ENCODE assay signal across 11 cellular contexts in the genomic region with DNA sequence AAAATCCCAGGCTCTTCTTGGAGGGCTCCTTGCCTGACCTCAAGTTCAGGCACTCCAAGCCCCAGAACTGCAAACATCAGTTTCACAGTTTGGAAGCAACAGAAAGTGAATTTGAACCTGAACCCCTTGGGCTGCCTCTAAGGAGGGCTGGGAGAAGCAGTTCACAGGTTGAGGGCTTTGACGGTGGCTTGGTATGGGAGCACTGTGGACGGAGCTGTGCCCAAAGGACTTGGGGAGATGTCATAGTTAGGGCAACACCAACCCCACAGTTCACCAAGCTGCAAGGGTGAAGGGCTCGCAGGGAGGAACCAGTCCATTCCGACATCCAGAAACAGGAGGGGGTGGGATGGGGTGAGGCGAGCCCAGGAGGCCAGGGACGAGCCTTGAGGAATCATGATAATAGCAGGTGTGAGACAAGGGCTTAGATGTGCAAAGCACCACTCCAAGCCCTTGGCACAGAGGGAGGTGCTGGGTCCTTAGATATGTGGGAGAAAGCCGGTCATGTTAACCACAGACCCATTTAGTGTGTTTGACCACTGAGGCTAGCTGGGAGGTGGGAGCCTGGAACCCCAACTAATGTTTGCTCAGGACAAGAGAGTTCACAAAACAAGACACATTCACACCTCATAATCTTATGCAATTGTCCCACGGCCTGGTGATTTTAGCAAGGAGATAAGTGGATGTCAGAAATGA. TPM values are rescaled to one million over a fixed set of nuclear protein-coding genes. Genes with fewer than 3 reads are reported as not detected.
DNase-seq lines count a peak whose midpoint lies in the region; ATAC-seq, FAIRE-seq and TF ChIP-seq lines count a peak whose summit lies in the region.
"Had no signal": no experiment of that assay in that cellular context is flagged by ENCODE, and none has a peak within 500 bp of the region (broad histone marks: within the 10 kb centered on the region; RNA-seq: fewer than 3 reads in every experiment).

No MANE protein-coding gene starts in this region.

- H3K79me2 ChIP-seq in HepG2 (ENCODE audit: insufficient read depth, low read length), result peaks cover 25% of the 10 kb centered on the region

- peaks cover 40% of the 10 kb centered on the region for H3K4me1 Mint-ChIP-seq in activated T-cell treated with anti-CD3 and anti-CD28 coated beads, Interleukin-2, amount 50 U/mL, for 72 hours (ENCODE audit: low read depth)
- H3K4me1 Mint-ChIP-seq in activated naive CD8-positive, alpha-beta T cell treated with anti-CD3 and anti-CD28 coated beads, Interleukin-2, amount 10 ng/mL, durations not matched to agents 7 days and 5 days, result peaks cover 22% of the 10 kb centered on the region
- peaks cover 40% of the 10 kb centered on the region for H3K4me1 Mint-ChIP-seq in stimulated activated memory B cell treated with anti-CD40 and anti-IgM and Interleukin-4, amounts not matched to agents 10 μg/mL and 1 μg/mL and 100 μg/mL, for 72 hours

- H3K27ac Mint-ChIP-seq in activated T-cell treated with anti-CD3 and anti-CD28 coated beads, Interleukin-2, amount 50 U/mL, for 72 hours, result peak overlapping the region; percentile 89
- H3K27ac Mint-ChIP-seq in activated naive CD8-positive, alpha-beta T cell treated with anti-CD3 and anti-CD28 coated beads, Interleukin-2, amount 10 ng/mL, durations not matched to agents 7 days and 5 days, result peak overlapping the region; percentile 13
- no peak overlapping the region for H3K27ac Mint-ChIP-seq in stimulated activated memory B cell treated with anti-CD40 and anti-IgM and Interleukin-4, amounts not matched to agents 10 μg/mL and 1 μg/mL and 100 μg/mL, for 72 hours

- peaks cover 1 to 14% of the 10 kb centered on the region in 2 experiments; a peak in 2 of 5 replicates for H3K36me3 ChIP-seq in HepG2 (replicated peaks in 1 of 2; ENCODE audit: control insufficient read depth in 1 of 2, insufficient read depth in 2 of 2, low read length in 2 of 2)
- H3K36me3 ChIP-seq in thyroid gland, result peaks cover 13 to 18% of the 10 kb centered on the region in 2 donors

- no peak overlapping the region for H3K9ac ChIP-seq in HepG2 (ENCODE audit: insufficient read depth, low read depth, low read length)

- H3K9me3 ChIP-seq in HepG2 (ENCODE audit: low read length) (no peaks in the 10 kb centered on the region), thyroid gland (no peaks in the 10 kb centered on the region)

- POLR2A ChIA-PET in activated naive CD8-positive, alpha-beta T cell treated with anti-CD3 and anti-CD28 coated beads, Interleukin-2, amount 10 ng/mL, durations not matched to agents 7 days and 5 days (lab: Charles Lee), result no interaction called here
- POLR2A ChIA-PET in HepG2 (lab: Yijun Ruan, JAX), result interaction anchor here (0.7 to 2.5 kb wide), 10 partner anchors 13 to 269 kb away, joined by 3 to 9 read pairs (median 3); no protein-coding TSS in a partner anchor

- H2AFZ ChIP-seq in HepG2 (ENCODE audit: low read length), result no peak overlapping the region

- TF ChIP-seq CTCF in HepG2 (CRISPR knock-in tag; IDR thresholded peaks at IDR 0.05) (no peak), thyroid gland (IDR thresholded peaks at IDR 0.05) (no peak), omental fat pad (IDR thresholded peaks at IDR 0.05) (no peak)

- TF ChIP-seq EP300 in HepG2 (IDR thresholded peaks at IDR 0.05; ENCODE audit: low read depth in 2 of 2, low read length in 2 of 2), result no peak
- no peak for TF ChIP-seq EP300 in HepG2 (CRISPR knock-in tag; IDR thresholded peaks at IDR 0.05; ENCODE audit: borderline replicate concordance)

- intact Hi-C loops in HepG2 (cut with micrococcal nuclease; ENCODE audit: unreplicated experiment), result loop anchor here (5.0 to 10.0 kb wide), 2 partner anchors 50 to 202 kb away; no protein-coding TSS in a partner anchor
- intact Hi-C loops in thyroid gland (cut with DNase I), result loop anchor here (5.0 kb wide), 1 partner anchor 87 kb away; no protein-coding TSS in a partner anchor

- peak overlapping the region; percentile 90 to 97 for H3K4me3 Mint-ChIP-seq in activated T-cell treated with anti-CD3 and anti-CD28 coated beads, Interleukin-2, amount 50 U/mL, for 72 hours
- H3K4me3 Mint-ChIP-seq in activated naive CD8-positive, alpha-beta T cell treated with anti-CD3 and anti-CD28 coated beads, Interleukin-2, amount 10 ng/mL, durations not matched to agents 7 days and 5 days, result no peak overlapping the region
- no peak overlapping the region for H3K4me3 Mint-ChIP-seq in stimulated activated memory B cell treated with anti-CD40 and anti-IgM and Interleukin-4, amounts not matched to agents 10 μg/mL and 1 μg/mL and 100 μg/mL, for 72 hours

- BruUV-seq in HepG2 (replicated peaks; lab: Mats Ljungman, UMichigan), result no TSS peak

- CTCF ChIA-PET in HepG2 (lab: Yijun Ruan, JAX; ENCODE audit: low intra/inter-chr PET ratio, low total read pairs), result no interaction called here

- no peak for DNase-seq in activated T-cell treated with anti-CD3 and anti-CD28 coated beads, Interleukin-2, amount 50 U/mL, for 72 hours
- no peak for DNase-seq in activated T-cell treated with anti-CD3 and anti-CD28 coated beads for 4 hours
- DNase-seq in activated naive CD8-positive, alpha-beta T cell treated with anti-CD3 and anti-CD28 coated beads, Interleukin-2, amount 10 ng/mL, durations not matched to agents 7 days and 5 days, result no peak
- DNase-seq in HepG2 (ENCODE audit: low spot score), result no peak
- DNase-seq in thyroid gland, result peak in 1 of 2 donors; percentile 20
- no peak for DNase-seq in omental fat pad (ENCODE audit: low spot score)
- no peak for DNase-seq in effector CD8-positive, alpha-beta T cell (lab: John Stamatoyannopoulos, UW)
- DNase-seq: DMS53; NCI-H1417 treated with DMSO at 0.1 percent for 48 hours; stimulated activated CD4-positive, alpha-beta T cell treated with anti-CD3 and anti-CD28 coated beads, Interleukin-2, amount 100 ng/mL, for 48 hours had no signal

- 0 out of 2 replicates have a peak, but pooled peaks have one; percentile 9 for TF ChIP-seq RAD21 in HepG2 (CRISPR knock-in tag; IDR thresholded peaks at IDR 0.05)

- H3K4me1 ChIP-seq in HepG2 (ENCODE audit: insufficient read depth, low read length) (peaks cover 40% of the 10 kb centered on the region), thyroid gland (peaks cover 27 to 34% of the 10 kb centered on the region in 2 donors)

- peaks cover 35% of the 10 kb centered on the region for H4K20me1 ChIP-seq in HepG2 (ENCODE audit: insufficient read depth, low read length)

- in situ Hi-C loops in HepG2 (cut with HindIII; ENCODE audit: extremely low pct_ligation_motif_present, low pct_unique_long_range_greater_than_20kb), result loop anchor here (5.0 kb wide), 1 partner anchor 77 kb away; no protein-coding TSS in a partner anchor

- H3K27me3 ChIP-seq in HepG2 (ENCODE audit: control insufficient read depth in 1 of 2, insufficient read depth in 2 of 2, low read length in 2 of 2), result no peaks in the 10 kb centered on the region; a peak in 2 of 5 replicates
- no peaks in the 10 kb centered on the region for H3K27me3 ChIP-seq in thyroid gland

- no peak overlapping the region for H3K27ac ChIP-seq in HepG2 (ENCODE audit: extremely low read length, insufficient read depth, low read length)
- peak overlapping the region; percentile 98 to 99 (median 99) for H3K27ac ChIP-seq in thyroid gland

- no peaks in the 10 kb centered on the region for H3K9me3 Mint-ChIP-seq in activated T-cell treated with anti-CD3 and anti-CD28 coated beads, Interleukin-2, amount 50 U/mL, for 72 hours
- H3K9me3 Mint-ChIP-seq in activated naive CD8-positive, alpha-beta T cell treated with anti-CD3 and anti-CD28 coated beads, Interleukin-2, amount 10 ng/mL, durations not matched to agents 7 days and 5 days, result no peaks in the 10 kb centered on the region
- peaks cover 4% of the 10 kb centered on the region for H3K9me3 Mint-ChIP-seq in stimulated activated memory B cell treated with anti-CD40 and anti-IgM and Interleukin-4, amounts not matched to agents 10 μg/mL and 1 μg/mL and 100 μg/mL, for 72 hours

- H3K36me3 Mint-ChIP-seq in activated T-cell treated with anti-CD3 and anti-CD28 coated beads, Interleukin-2, amount 50 U/mL, for 72 hours (ENCODE audit: insufficient read depth in 2 of 2), result peaks cover 16 to 20% of the 10 kb centered on the region in 2 donors
- peaks cover 20% of the 10 kb centered on the region for H3K36me3 Mint-ChIP-seq in activated naive CD8-positive, alpha-beta T cell treated with anti-CD3 and anti-CD28 coated beads, Interleukin-2, amount 10 ng/mL, durations not matched to agents 7 days and 5 days
- H3K36me3 Mint-ChIP-seq in stimulated activated memory B cell treated with anti-CD40 and anti-IgM and Interleukin-4, amounts not matched to agents 10 μg/mL and 1 μg/mL and 100 μg/mL, for 72 hours, result peaks cover 6% of the 10 kb centered on the region

- 0 out of 2 replicates have a peak overlapping the region, but pooled peaks have one; percentile 100 for H3K4me2 ChIP-seq in HepG2 (ENCODE audit: low read depth, low read length)

- ATAC-seq in activated T-cell treated with anti-CD3 and anti-CD28 coated beads, Interleukin-2, amount 50 U/mL, for 72 hours (replicated peaks in 1 of 2), result no peak
- ATAC-seq in activated naive CD8-positive, alpha-beta T cell treated with anti-CD3 and anti-CD28 coated beads, Interleukin-2, amount 10 ng/mL, durations not matched to agents 7 days and 5 days (ENCODE audit: low read depth), result no peak
- no peak for ATAC-seq in HepG2
- no peak for ATAC-seq in omental fat pad (ENCODE audit: low FRiP score)
- no peak for ATAC-seq in stimulated activated memory B cell treated with anti-CD40 and anti-IgM and Interleukin-4, amounts not matched to agents 10 μg/mL and 1 μg/mL and 100 μg/mL, for 72 hours

- WGBS in HepG2 (ENCODE audit: low lambda C conversion rate), result 79% methylated on average over 8 of the region's 8 CpGs
- 70 to 75% methylated on average over 8 of the region's 8 CpGs for WGBS in thyroid gland, 2 donors

- TF ChIP-seq POLR2A in HepG2 (IDR thresholded peaks at IDR 0.05; ENCODE audit: insufficient read depth in 1 of 2, low read depth in 2 of 2, low read length in 2 of 2), result peak in 1 of 2 experiments; percentile 60; a peak in 1 of 4 replicates
- TF ChIP-seq POLR2A in thyroid gland (IDR thresholded peaks at IDR 0.05), result no peak

- H3K4me3 ChIP-seq in HepG2 (replicated peaks in 1 of 3; ENCODE audit: insufficient read depth in 1 of 3, low read depth in 2 of 3, low read length in 3 of 3), result no peak overlapping the region
- H3K4me3 ChIP-seq in thyroid gland (replicated peaks in 1 of 3), result no peak overlapping the region

- no peak for FAIRE-seq in HepG2 (lab: Jason Lieb, UNC)

- H3K27me3 Mint-ChIP-seq in activated T-cell treated with anti-CD3 and anti-CD28 coated beads, Interleukin-2, amount 50 U/mL, for 72 hours (ENCODE audit: low read depth), result no peaks in the 10 kb centered on the region
- no peaks in the 10 kb centered on the region for H3K27me3 Mint-ChIP-seq in activated naive CD8-positive, alpha-beta T cell treated with anti-CD3 and anti-CD28 coated beads, Interleukin-2, amount 10 ng/mL, durations not matched to agents 7 days and 5 days
- H3K27me3 Mint-ChIP-seq in stimulated activated memory B cell treated with anti-CD40 and anti-IgM and Interleukin-4, amounts not matched to agents 10 μg/mL and 1 μg/mL and 100 μg/mL, for 72 hours, result no peaks in the 10 kb centered on the region

RNA-seq across cellular contexts. Expression of a gene that starts 4.3 kb away (rescaled TPM):
- total RNA-seq in activated T-cell treated with anti-CD3 and anti-CD28 coated beads, Interleukin-2, amount 50 U/mL, for 72 hours, result 100 to 1,000 TPM; 111 to 134 TPM
- 10 to 100 TPM; 38.3 to 38.7 TPM for total RNA-seq in activated naive CD8-positive, alpha-beta T cell treated with anti-CD3 and anti-CD28 coated beads, Interleukin-2, amount 10 ng/mL, durations not matched to agents 7 days and 5 days
- total RNA-seq in HepG2 (2016; rRNA removed; fragmentation: Illumina TruSeq; extraction: Trizol), result 12.1 and 18.5 TPM in 2 replicates
- total RNA-seq in HepG2 (2016; cell fraction: cytosol; rRNA removed; fragmentation: Illumina TruSeq; extraction: Trizol; ENCODE audit: low read depth), result 9.1 and 9.9 TPM in 2 replicates
- 11.0 and 17.4 TPM in 2 replicates for total RNA-seq in HepG2 (2016; cell fraction: insoluble cytoplasmic fraction; rRNA removed; fragmentation: Illumina TruSeq; extraction: Trizol)
- 19.9 and 21.0 TPM in 2 replicates for total RNA-seq in HepG2 (2016; cell fraction: membrane; rRNA removed; fragmentation: Illumina TruSeq; extraction: Trizol)
- total RNA-seq in HepG2 (2016; cell fraction: nucleus; rRNA removed; fragmentation: Illumina TruSeq; extraction: Trizol), result 8.1 and 9.8 TPM in 2 replicates
- polyA plus RNA-seq in HepG2 (2011; rRNA removed), result 28.2 and 43.0 TPM in 2 replicates
- 31.3 and 41.1 TPM in 2 replicates for polyA plus RNA-seq in HepG2 (2011; cell fraction: cytosol; rRNA removed)
- polyA plus RNA-seq in HepG2 (2011; cell fraction: nucleus; rRNA removed), result 47.8 and 49.8 TPM in 2 replicates
- 33.9 and 49.4 TPM in 2 replicates for polyA plus RNA-seq in HepG2 (2012)
- 8.7 and 9.3 TPM in 2 replicates for polyA plus RNA-seq in HepG2 (2016; cell fraction: cytosol; fragmentation: Illumina TruSeq; extraction: Trizol; ENCODE audit: low read depth)
- 24.7 and 26.6 TPM in 2 replicates for polyA plus RNA-seq in HepG2 (2016; cell fraction: insoluble cytoplasmic fraction; fragmentation: Illumina TruSeq; extraction: Trizol; ENCODE audit: low read depth)
- polyA plus RNA-seq in HepG2 (2016; cell fraction: membrane; fragmentation: Illumina TruSeq; extraction: Trizol; ENCODE audit: low read depth), result 16.8 and 19.0 TPM in 2 replicates
- polyA plus RNA-seq in HepG2 (2016; cell fraction: nucleus; fragmentation: Illumina TruSeq; extraction: Trizol; ENCODE audit: insufficient read depth, low read depth), result 21.1 and 24.6 TPM in 2 replicates
- 12.1 and 28.5 TPM in 2 replicates for polyA minus RNA-seq in HepG2 (2011; rRNA and poly(A)+ RNA removed; ENCODE audit: low replicate concordance)
- 56.9 and 63.6 TPM in 2 replicates for polyA minus RNA-seq in HepG2 (2011; cell fraction: cytosol; rRNA and poly(A)+ RNA removed)
- polyA minus RNA-seq in HepG2 (2011; cell fraction: nucleus; rRNA and poly(A)+ RNA removed), result 21.4 and 26.7 TPM in 2 replicates
- 100 to 1,000 TPM in 3 of 4 donors, 10 to 100 TPM in 1; 61.7 to 132 (median 104) TPM for total RNA-seq in thyroid gland
- 100 to 1,000 TPM; 158 to 345 (median 227) TPM for total RNA-seq in omental fat pad

RNA-seq across cellular contexts. Expression of a gene that starts 41.5 kb away (rescaled TPM):
- 10 to 100 TPM; 14.4 to 17.9 TPM for total RNA-seq in activated T-cell treated with anti-CD3 and anti-CD28 coated beads, Interleukin-2, amount 50 U/mL, for 72 hours
- 10 to 100 TPM; 22.1 to 24.5 TPM for total RNA-seq in activated naive CD8-positive, alpha-beta T cell treated with anti-CD3 and anti-CD28 coated beads, Interleukin-2, amount 10 ng/mL, durations not matched to agents 7 days and 5 days
- total RNA-seq in HepG2 (2016; rRNA removed; fragmentation: Illumina TruSeq; extraction: Trizol) (21.4 and 30.5 TPM in 2 replicates), thyroid gland (10 to 100 TPM; 15.8 to 22.7 (median 19.7) TPM), omental fat pad (10 to 100 TPM; 20.8 to 61.5 (median 29.0) TPM)
- 17.9 and 19.8 TPM in 2 replicates for total RNA-seq in HepG2 (2016; cell fraction: cytosol; rRNA removed; fragmentation: Illumina TruSeq; extraction: Trizol; ENCODE audit: low read depth)
- 16.4 and 29.4 TPM in 2 replicates for total RNA-seq in HepG2 (2016; cell fraction: insoluble cytoplasmic fraction; rRNA removed; fragmentation: Illumina TruSeq; extraction: Trizol)
- 40.2 and 46.0 TPM in 2 replicates for total RNA-seq in HepG2 (2016; cell fraction: membrane; rRNA removed; fragmentation: Illumina TruSeq; extraction: Trizol)
- 19.8 and 24.1 TPM in 2 replicates for total RNA-seq in HepG2 (2016; cell fraction: nucleus; rRNA removed; fragmentation: Illumina TruSeq; extraction: Trizol)
- polyA plus RNA-seq in HepG2 (2011; rRNA removed), result 93.9 and 105 TPM in 2 replicates
- polyA plus RNA-seq in HepG2 (2011; cell fraction: cytosol; rRNA removed), result 58.6 and 81.5 TPM in 2 replicates
- polyA plus RNA-seq in HepG2 (2011; cell fraction: nucleus; rRNA removed), result 45.3 and 46.9 TPM in 2 replicates
- polyA plus RNA-seq in HepG2 (2012), result 29.0 and 44.1 TPM in 2 replicates
- polyA plus RNA-seq in HepG2 (2016; cell fraction: cytosol; fragmentation: Illumina TruSeq; extraction: Trizol; ENCODE audit: low read depth), result 31.6 and 35.7 TPM in 2 replicates
- 33.1 and 37.1 TPM in 2 replicates for polyA plus RNA-seq in HepG2 (2016; cell fraction: insoluble cytoplasmic fraction; fragmentation: Illumina TruSeq; extraction: Trizol; ENCODE audit: low read depth)
- 65.7 and 67.3 TPM in 2 replicates for polyA plus RNA-seq in HepG2 (2016; cell fraction: membrane; fragmentation: Illumina TruSeq; extraction: Trizol; ENCODE audit: low read depth)
- polyA plus RNA-seq in HepG2 (2016; cell fraction: nucleus; fragmentation: Illumina TruSeq; extraction: Trizol; ENCODE audit: insufficient read depth, low read depth), result 60.4 and 64.9 TPM in 2 replicates
- polyA minus RNA-seq in HepG2 (2011; rRNA and poly(A)+ RNA removed; ENCODE audit: low replicate concordance), result 171 and 190 TPM in 2 replicates
- polyA minus RNA-seq in HepG2 (2011; cell fraction: cytosol; rRNA and poly(A)+ RNA removed), result 44.9 and 49.0 TPM in 2 replicates
- polyA minus RNA-seq in HepG2 (2011; cell fraction: nucleus; rRNA and poly(A)+ RNA removed), result 12.5 and 14.5 TPM in 2 replicates

Comparison
In these comparisons a context has a peak if more than half of its experiments do, and no peak if none do; other contexts are left out.
1. H3K4me3 Mint-ChIP-seq: peak in activated T-cell treated with anti-CD3 and anti-CD28 coated beads, Interleukin-2, amount 50 U/mL, for 72 hours (2 of 2); none in activated naive CD8-positive, alpha-beta T cell treated with anti-CD3 and anti-CD28 coated beads, Interleukin-2, amount 10 ng/mL, durations not matched to agents 7 days and 5 days (single experiment) and stimulated activated memory B cell treated with anti-CD40 and anti-IgM and Interleukin-4, amounts not matched to agents 10 μg/mL and 1 μg/mL and 100 μg/mL, for 72 hours (single experiment).